ENCODE assay signal across 8 cellular contexts in the genomic region with DNA sequence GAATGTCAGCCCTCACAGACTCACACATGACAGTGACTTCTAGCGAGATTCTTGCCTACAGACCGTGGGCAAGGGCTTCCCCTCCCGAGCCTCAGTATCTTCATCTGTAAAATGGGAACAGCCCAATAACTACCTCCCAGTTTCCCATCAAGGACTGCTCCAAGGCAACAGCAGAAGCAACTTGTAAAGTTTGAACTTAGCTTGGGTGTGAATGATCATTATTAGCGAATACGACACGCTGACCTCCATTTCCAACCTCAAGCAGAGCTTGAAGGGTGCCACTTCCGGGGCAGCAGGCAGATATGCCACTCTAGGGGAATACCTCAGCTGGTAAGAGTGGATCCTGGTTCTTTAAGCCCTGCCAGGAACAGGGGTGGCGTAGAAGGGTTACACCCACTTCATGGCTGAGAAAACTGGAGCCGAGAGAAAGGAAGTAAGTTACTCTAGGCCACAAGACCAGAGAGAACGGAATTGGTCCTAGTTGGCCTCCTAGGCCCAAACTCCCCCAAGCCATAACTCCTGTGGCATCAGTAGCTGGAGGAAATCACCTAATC. TPM values are rescaled to one million over a fixed set of nuclear protein-coding genes. Genes with fewer than 3 reads are reported as not detected.
DNase-seq lines count a peak whose midpoint lies in the region; ATAC-seq, FAIRE-seq and TF ChIP-seq lines count a peak whose summit lies in the region.

No MANE protein-coding gene starts in this region.

- no peak overlapping the region for H2AFZ ChIP-seq in SK-N-SH (ENCODE audit: low read depth)

- peak overlapping the region; percentile 97 for H3K27ac Mint-ChIP-seq in central memory CD8-positive, alpha-beta T cell (ENCODE audit: low read depth)

- H3K4me2 ChIP-seq in SK-N-SH, result peak overlapping the region; percentile 99

- H3K9me3 ChIP-seq in SK-N-SH (no peaks in the 10 kb centered on the region), mesodermal cell (ENCODE audit: control insufficient read depth, low read length) (no peaks in the 10 kb centered on the region)

- FAIRE-seq in RCC 7860 (lab: Jason Lieb, UNC), result no peak

- H3K4me3 ChIP-seq in SK-N-SH (ENCODE audit: low read depth in 2 of 2, low read length in 1 of 2) (peak overlapping the region; percentile 73 to 97), mesodermal cell (ENCODE audit: extremely low read depth, insufficient read depth, low read length, poor library complexity, severe bottlenecking) (peak overlapping the region; percentile 91), urinary bladder (ENCODE audit: low read depth, low read length) (peak overlapping the region; percentile 60)

- ATAC-seq in SK-N-SH treated with all-trans-retinoic acid at 6 μM for 48 hours, result no peak
- ATAC-seq in central memory CD8-positive, alpha-beta T cell (replicated peaks; ENCODE audit: extremely low read depth, poor library complexity, severe bottlenecking), result no peak

- WGBS in SK-N-SH (ENCODE audit: low lambda C conversion rate), result 71% methylated on average over 9 of the region's 10 CpGs
- 77 to 79% methylated on average over 8 to 10 of the region's 10 CpGs for WGBS in mesodermal cell (ENCODE audit: insufficient coverage in 2 of 2), 2 experiments
- WGBS in urinary bladder, result 56% methylated on average over 10 of the region's 10 CpGs

- TF ChIP-seq RAD21 in SK-N-SH (IDR thresholded peaks at IDR 0.05; ENCODE audit: low read length), result no peak

- CTCF ChIA-PET in SK-N-SH (lab: Yijun Ruan, JAX), result interaction anchor here (0.5 to 6.0 kb wide), 7 partner anchors 8 to 119 kb away, joined by 3 to 28 read pairs (median 5); partner anchors contain the start of genes CLTB and FAF2

- H3K27ac ChIP-seq in SK-N-SH (ENCODE audit: low read depth in 2 of 2, low read length in 1 of 2) (peak overlapping the region; percentile 87 to 95; a peak in 3 of 4 replicates), mesodermal cell (ENCODE audit: low read depth, low read length, severe bottlenecking) (peak overlapping the region; percentile 99), urinary bladder (ENCODE audit: low read depth) (peak overlapping the region; percentile 82)

- TF ChIP-seq CTCF in SK-N-SH (IDR thresholded peaks at IDR 0.05), result no peak

- H3F3A ChIP-seq in SK-N-SH (replicated peaks; ENCODE audit: insufficient read depth), result no peaks in the 10 kb centered on the region

- peaks cover 47% of the 10 kb centered on the region for H4K20me1 ChIP-seq in SK-N-SH (ENCODE audit: insufficient read depth)

- H3K36me3 ChIP-seq in SK-N-SH (replicated peaks in 1 of 2; ENCODE audit: control insufficient read depth in 1 of 2, insufficient read depth in 2 of 2, low read length in 1 of 2), result peaks cover 5 to 27% of the 10 kb centered on the region in 2 experiments
- H3K36me3 ChIP-seq in mesodermal cell (ENCODE audit: control insufficient read depth, insufficient read depth, low read length), result peaks cover 43% of the 10 kb centered on the region
- H3K36me3 ChIP-seq in urinary bladder (ENCODE audit: insufficient read depth), result peaks cover 1% of the 10 kb centered on the region

- H3K27me3 Mint-ChIP-seq in central memory CD8-positive, alpha-beta T cell, result no peaks in the 10 kb centered on the region

- H3K9ac ChIP-seq in SK-N-SH, result peak overlapping the region; percentile 98

- H3K4me1 Mint-ChIP-seq in central memory CD8-positive, alpha-beta T cell, result peaks cover 61% of the 10 kb centered on the region

- H3K79me2 ChIP-seq in SK-N-SH (ENCODE audit: insufficient read depth), result peaks cover 56% of the 10 kb centered on the region

- no peaks in the 10 kb centered on the region for H3K27me3 ChIP-seq in SK-N-SH (ENCODE audit: insufficient read depth)

- TF ChIP-seq EP300 in SK-N-SH (IDR thresholded peaks at IDR 0.05; ENCODE audit: borderline replicate concordance in 1 of 2, low read depth in 1 of 2, low read length in 1 of 2), result no peak

- no peaks in the 10 kb centered on the region for H3K9me3 Mint-ChIP-seq in central memory CD8-positive, alpha-beta T cell

- H3K9me2 ChIP-seq in SK-N-SH, result no peaks in the 10 kb centered on the region

- H3K36me3 Mint-ChIP-seq in central memory CD8-positive, alpha-beta T cell (ENCODE audit: insufficient read depth), result peaks cover 52% of the 10 kb centered on the region

- H3K4me1 ChIP-seq in SK-N-SH (ENCODE audit: control insufficient read depth in 1 of 2, insufficient read depth in 2 of 2, low read depth in 1 of 2, low read length in 1 of 2) (peaks cover 13 to 58% of the 10 kb centered on the region in 2 experiments), mesodermal cell (ENCODE audit: control insufficient read depth, insufficient read depth, low read length, poor library complexity, severe bottlenecking) (peaks cover 29% of the 10 kb centered on the region), urinary bladder (ENCODE audit: insufficient read depth) (no peaks in the 10 kb centered on the region)

- H3K4me3 Mint-ChIP-seq in central memory CD8-positive, alpha-beta T cell, result peak overlapping the region; percentile 92

- DNase-seq in SK-N-SH (no peak), RCC 7860 (ENCODE audit: low spot score) (peak; percentile 18), NCI-H446 (lab: John Stamatoyannopoulos, UW) (no peak), dermis blood vessel endothelial cell (no peak)
- no peak for DNase-seq in central memory CD8-positive, alpha-beta T cell (ENCODE audit: low spot score in 2 of 2)

- POLR2A ChIA-PET in SK-N-SH (lab: Yijun Ruan, JAX), result interaction anchor here (0.6 to 1.3 kb wide), 3 partner anchors 9 to 147 kb away, joined by 3 to 8 read pairs (median 6); partner anchors contain the start of genes HIGD2A and NOP16

TF ChIP-seq in SK-N-SH, 30 proteins besides CTCF, POLR2A, EP300 and RAD21:
- no peak for TF ChIP-seq ELF1 (IDR thresholded peaks at IDR 0.05)
- peak; percentile 36; the same call in 1 of the 2 replicates for TF ChIP-seq TAF1 (IDR thresholded peaks at IDR 0.05; ENCODE audit: borderline replicate concordance, low read depth, low read length)
- TF ChIP-seq, protein P1, sequence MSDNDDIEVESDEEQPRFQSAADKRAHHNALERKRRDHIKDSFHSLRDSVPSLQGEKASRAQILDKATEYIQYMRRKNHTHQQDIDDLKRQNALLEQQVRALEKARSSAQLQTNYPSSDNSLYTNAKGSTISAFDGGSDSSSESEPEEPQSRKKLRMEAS (IDR thresholded peaks at IDR 0.05; ENCODE audit: low read depth), result no peak; the same call in 1 of the 2 replicates
- peak; percentile 11; the same call in 1 of the 2 replicates for TF ChIP-seq POLR2AphosphoS5 (IDR thresholded peaks at IDR 0.05; ENCODE audit: low read depth, low read length)

TF ChIP-seq in SK-N-SH treated with all-trans-retinoic acid at 6 μM for 48 hours, 23 proteins besides CTCF, POLR2A, EP300 and RAD21 (continues in another document):
- TF ChIP-seq, protein P2, sequence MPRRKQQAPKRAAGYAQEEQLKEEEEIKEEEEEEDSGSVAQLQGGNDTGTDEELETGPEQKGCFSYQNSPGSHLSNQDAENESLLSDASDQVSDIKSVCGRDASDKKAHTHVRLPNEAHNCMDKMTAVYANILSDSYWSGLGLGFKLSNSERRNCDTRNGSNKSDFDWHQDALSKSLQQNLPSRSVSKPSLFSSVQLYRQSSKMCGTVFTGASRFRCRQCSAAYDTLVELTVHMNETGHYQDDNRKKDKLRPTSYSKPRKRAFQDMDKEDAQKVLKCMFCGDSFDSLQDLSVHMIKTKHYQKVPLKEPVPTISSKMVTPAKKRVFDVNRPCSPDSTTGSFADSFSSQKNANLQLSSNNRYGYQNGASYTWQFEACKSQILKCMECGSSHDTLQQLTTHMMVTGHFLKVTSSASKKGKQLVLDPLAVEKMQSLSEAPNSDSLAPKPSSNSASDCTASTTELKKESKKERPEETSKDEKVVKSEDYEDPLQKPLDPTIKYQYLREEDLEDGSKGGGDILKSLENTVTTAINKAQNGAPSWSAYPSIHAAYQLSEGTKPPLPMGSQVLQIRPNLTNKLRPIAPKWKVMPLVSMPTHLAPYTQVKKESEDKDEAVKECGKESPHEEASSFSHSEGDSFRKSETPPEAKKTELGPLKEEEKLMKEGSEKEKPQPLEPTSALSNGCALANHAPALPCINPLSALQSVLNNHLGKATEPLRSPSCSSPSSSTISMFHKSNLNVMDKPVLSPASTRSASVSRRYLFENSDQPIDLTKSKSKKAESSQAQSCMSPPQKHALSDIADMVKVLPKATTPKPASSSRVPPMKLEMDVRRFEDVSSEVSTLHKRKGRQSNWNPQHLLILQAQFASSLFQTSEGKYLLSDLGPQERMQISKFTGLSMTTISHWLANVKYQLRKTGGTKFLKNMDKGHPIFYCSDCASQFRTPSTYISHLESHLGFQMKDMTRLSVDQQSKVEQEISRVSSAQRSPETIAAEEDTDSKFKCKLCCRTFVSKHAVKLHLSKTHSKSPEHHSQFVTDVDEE (CRISPR knock-in tag; IDR thresholded peaks at IDR 0.05), result no peak
- TF ChIP-seq CSRNP3 (CRISPR knock-in tag; IDR thresholded peaks at IDR 0.05) (no peak), SNAI2 (CRISPR knock-in tag; IDR thresholded peaks at IDR 0.05) (no peak), RARB (CRISPR knock-in tag; IDR thresholded peaks at IDR 0.05) (no peak)

RNA-seq across cellular contexts. Expression of gene RNF44, which starts 2.0 kb away (rescaled TPM):
- polyA plus RNA-seq in SK-N-SH (2012; rRNA removed) (13.2 and 17.9 TPM in 2 replicates), urinary bladder (25.8 TPM)
- polyA plus RNA-seq in SK-N-SH (2012; cell fraction: cytosol; rRNA removed), result 7.3 and 9.9 TPM in 2 replicates
- polyA plus RNA-seq in SK-N-SH (2012; cell fraction: nucleus; rRNA removed), result 110 and 129 TPM in 2 replicates
- 85.4 TPM for polyA plus RNA-seq in mesodermal cell (2013, experiment 1 of 2)
- polyA plus RNA-seq in mesodermal cell (2013, experiment 2 of 2), result 69.7 TPM
- total RNA-seq in urinary bladder (8.1 TPM), dermis blood vessel endothelial cell (4.1 and 8.6 TPM in 2 replicates)

RNA-seq across cellular contexts. Expression of gene CDHR2, which starts 14.0 kb away (rescaled TPM):
- polyA plus RNA-seq in SK-N-SH (2012; rRNA removed) (0.02 TPM in 1 of 2 replicates, not detected in the other), urinary bladder (not detected)
- 0.03 TPM in 1 of 2 replicates, not detected in the other for polyA plus RNA-seq in SK-N-SH (2012; cell fraction: cytosol; rRNA removed)
- polyA plus RNA-seq in SK-N-SH (2012; cell fraction: nucleus; rRNA removed), result 0.14 and 0.23 TPM in 2 replicates
- polyA plus RNA-seq in mesodermal cell (2013, experiment 1 of 2), result not detected
- polyA plus RNA-seq in mesodermal cell (2013, experiment 2 of 2), result not detected
- total RNA-seq in urinary bladder (not detected), dermis blood vessel endothelial cell (under 0.01 TPM in 1 of 2 replicates, not detected in the other)
